Comparison of ENCODE assay signal across 10 cellular contexts in the genomic region with DNA sequence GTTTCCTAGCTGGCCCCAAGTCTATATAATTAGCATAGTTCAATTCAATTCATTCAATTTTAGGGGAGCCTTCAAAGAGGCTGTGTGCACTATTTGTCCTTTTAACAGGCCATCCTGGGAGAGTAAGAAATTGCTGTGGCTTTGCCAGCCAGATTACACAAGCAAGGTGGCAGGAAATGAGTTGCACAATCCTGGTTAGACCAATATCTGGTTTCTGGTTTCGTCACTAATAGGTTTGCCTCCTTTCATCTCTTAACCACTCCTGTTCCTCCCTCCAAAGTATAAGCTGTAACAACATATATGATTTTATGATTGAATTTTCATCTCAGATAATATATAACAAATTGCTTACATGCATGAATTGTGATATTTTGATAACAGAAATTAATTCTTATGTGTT.
A peak's percentile ranks its signal among the peaks of the same experiment; 100 is the strongest.
DNase-seq lines count a peak whose midpoint lies in the region; ATAC-seq, FAIRE-seq and TF ChIP-seq lines count a peak whose summit lies in the region.
"Had no signal": no experiment of that assay in that cellular context is flagged by ENCODE, and none has a peak within 500 bp of the region (broad histone marks: within the 10 kb centered on the region; RNA-seq: fewer than 3 reads in every experiment).

No MANE protein-coding gene starts in this region.

- no peaks in the 10 kb centered on the region for H3K27me3 ChIP-seq in bronchial epithelial cell (ENCODE audit: control insufficient read depth, insufficient read depth, low read length)

- intact Hi-C loops in natural killer cell (cut with micrococcal nuclease): no loop called here
- intact Hi-C loops in cardiac septum (cut with DNase I): no loop called here

- no peaks in the 10 kb centered on the region for H3K36me3 Mint-ChIP-seq in natural killer cell

- H3K4me3 ChIP-seq in bronchial epithelial cell (ENCODE audit: low read depth, low read length): no peak overlapping the region
- H3K4me3 ChIP-seq: GM12878, skin epidermis had no signal

- no peak overlapping the region for H3K4me3 Mint-ChIP-seq in natural killer cell

- no peak for FAIRE-seq in bronchial epithelial cell (lab: Jason Lieb, UNC)
- FAIRE-seq: GM12878 had no signal

- H3K36me3 ChIP-seq in bronchial epithelial cell (ENCODE audit: control insufficient read depth, insufficient read depth, low read length): no peaks in the 10 kb centered on the region

- DNase-seq in HCEC 1CT (peak; percentile 74), NCI-H2029 (lab: John Stamatoyannopoulos, UW) (peak; percentile 81), bronchial epithelial cell (ENCODE audit: low read depth) (peak; percentile 92), natural killer cell (no peak), medulla oblongata (ENCODE audit: extremely low spot score) (no peak), substantia nigra (lab: John Stamatoyannopoulos, UW) (no peak), cardiac septum (ENCODE audit: low spot score) (no peak), midbrain (lab: John Stamatoyannopoulos, UW) (no peak)

- H3K27me3 Mint-ChIP-seq in natural killer cell (ENCODE audit: low read depth in 2 of 2): no peaks in the 10 kb centered on the region

- H3K27ac Mint-ChIP-seq in natural killer cell: no peak overlapping the region

- TF ChIP-seq CTCF in bronchial epithelial cell (IDR thresholded peaks at IDR 0.05; ENCODE audit: insufficient read depth, low read length, severe bottlenecking): no peak
- no peak for TF ChIP-seq CTCF in natural killer cell (IDR thresholded peaks at IDR 0.05)

- H3K9me3 Mint-ChIP-seq in natural killer cell: no peaks in the 10 kb centered on the region

- ATAC-seq in natural killer cell: peak; percentile 21 to 73 (median 63)
- ATAC-seq: GM12878 had no signal

- peaks cover 11 to 20% of the 10 kb centered on the region in 2 donors for H3K4me1 Mint-ChIP-seq in natural killer cell

- no peak overlapping the region for H3K27ac ChIP-seq in substantia nigra (ENCODE audit: low read depth, low read length, poor library complexity, severe bottlenecking)
- H3K27ac ChIP-seq: skin epidermis had no signal

Comparison
In these comparisons a context has a peak if more than half of its experiments do, and no peak if none do; other contexts are left out.
1. DNase-seq: peak in HCEC 1CT (single experiment), NCI-H2029 (single experiment) and bronchial epithelial cell (single experiment); none in natural killer cell (single experiment), medulla oblongata (single experiment), substantia nigra (0 of 49), cardiac septum (single experiment) and midbrain (single experiment).